In genomic region chr20:63876489-63877036, GRCh38 we compare ENCODE assay signal across 1 cellular context.
TF ChIP-seq lines count a peak whose summit lies in the region.

No MANE protein-coding gene starts in this region.

TF ChIP-seq in GM12878, 131 proteins besides CTCF, POLR2A, EP300 and RAD21:
- TF ChIP-seq ZNF207 (IDR thresholded peaks at IDR 0.05; ENCODE audit: borderline replicate concordance) = no peak
- no peak for TF ChIP-seq ZNF687 (IDR thresholded peaks at IDR 0.05)
- TF ChIP-seq PML (IDR thresholded peaks at IDR 0.05; ENCODE audit: low read length) = no peak
- TF ChIP-seq MXI1 (IDR thresholded peaks at IDR 0.05; ENCODE audit: low read depth, low read length) = no peak
- no peak for TF ChIP-seq TCF7 (IDR thresholded peaks at IDR 0.05; ENCODE audit: borderline replicate concordance)
